ENCODE assay signal across 8 cellular contexts in genomic region chr6:29967379-29968010, GRCh38. TPM values are rescaled to one million over a fixed set of nuclear protein-coding genes. Genes with fewer than 3 reads are reported as not detected.
DNase-seq lines count a peak whose midpoint lies in the region; ATAC-seq and TF ChIP-seq lines count a peak whose summit lies in the region.

No MANE protein-coding gene starts in this region.

- H3K79me2 ChIP-seq in OCI-LY7 (ENCODE audit: insufficient read depth, low read depth, low read length), result no peaks in the 10 kb centered on the region; the same call in 1 of the 2 replicates

- H3K27me3 ChIP-seq in tibial artery, result no peaks in the 10 kb centered on the region

- no peak overlapping the region for H3K4me3 ChIP-seq in GM12864 (ENCODE audit: low read depth, low read length)
- H3K4me3 ChIP-seq in OCI-LY7 (ENCODE audit: low read depth, low read length, poor library complexity, severe bottlenecking), result no peak overlapping the region
- H3K4me3 ChIP-seq in tibial artery, result no peak overlapping the region

- H3K4me1 ChIP-seq in OCI-LY7 (ENCODE audit: insufficient read depth, low read length, poor library complexity, severe bottlenecking) (peaks cover 52% of the 10 kb centered on the region), tibial artery (peaks cover 4 to 32% (median 21%) of the 10 kb centered on the region in 4 donors)

- H3K36me3 ChIP-seq in OCI-LY7 (ENCODE audit: insufficient read depth, low read length), result no peaks in the 10 kb centered on the region
- H3K36me3 ChIP-seq in tibial artery, result peaks cover 0 to 10% (median 0%) of the 10 kb centered on the region in 3 donors

- H3K4me2 ChIP-seq in OCI-LY7 (ENCODE audit: low read length), result peak overlapping the region; percentile 49

- DNase-seq in GM12864 (ENCODE audit: low read depth) (no peak), OCI-LY7 (ENCODE audit: low spot score) (peak; percentile 61), foreskin melanocyte (peak; percentile 15), putamen (ENCODE audit: low spot score) (no peak), tibial artery (no peak)
- DNase-seq in activated naive CD4-positive, alpha-beta T cell treated with anti-CD3 and anti-CD28 coated beads, Interleukin-2, amount 50 U/mL, for 16 hours, result no peak

- peak; percentile 16; the same call in 1 of the 2 replicates for TF ChIP-seq CTCF in 22Rv1 (IDR thresholded peaks at IDR 0.05)
- TF ChIP-seq CTCF in GM12864 (IDR thresholded peaks at IDR 0.05; ENCODE audit: low read depth, low read length, missing control alignments), result peak; percentile 9
- peak; percentile 77 for TF ChIP-seq CTCF in OCI-LY7 (conservative IDR thresholded peaks at IDR 0.05; ENCODE audit: low read length)
- TF ChIP-seq CTCF in tibial artery (IDR thresholded peaks at IDR 0.05), result no peak

- no peaks in the 10 kb centered on the region for H4K20me1 ChIP-seq in OCI-LY7 (ENCODE audit: insufficient read depth, low read length)

- intact Hi-C loops in OCI-LY7 (cut with micrococcal nuclease; ENCODE audit: unreplicated experiment) (loop anchor here (1.0 to 5.0 kb wide), 2 partner anchors 45 to 119 kb away; no protein-coding TSS in a partner anchor), tibial artery (cut with DNase I; ENCODE audit: low total_unique reads) (no loop called here)

- BruUV-seq in OCI-LY7 (replicated peaks; lab: Mats Ljungman, UMichigan), result no TSS peak

- no peak overlapping the region for H3K27ac ChIP-seq in 22Rv1
- H3K27ac ChIP-seq in OCI-LY7 (ENCODE audit: low read depth, low read length, poor library complexity, severe bottlenecking), result no peak overlapping the region
- peak overlapping the region in 1 of 2 donors; percentile 84 for H3K27ac ChIP-seq in tibial artery

- H2AFZ ChIP-seq in OCI-LY7 (ENCODE audit: low read length), result peak overlapping the region; percentile 45; the same call in 1 of the 2 replicates

- H3K9me3 ChIP-seq in OCI-LY7 (ENCODE audit: low read length), result no peaks in the 10 kb centered on the region
- H3K9me3 ChIP-seq in tibial artery, result no peaks in the 10 kb centered on the region

- no peaks in the 10 kb centered on the region for H3K9me2 ChIP-seq in OCI-LY7 (ENCODE audit: insufficient read depth, low read length)

- CTCF ChIA-PET in OCI-LY7 (lab: Charles Lee; ENCODE audit: unreplicated experiment), result interaction anchor here (0.6 to 1.2 kb wide), 2 partner anchors 10 to 744 kb away, joined by 3 read pairs; no protein-coding TSS in a partner anchor

- no peak for ATAC-seq in HG03469 (IDR thresholded peaks at IDR 0.05; ENCODE audit: unreplicated experiment)

- POLR2A ChIA-PET in OCI-LY7 (lab: Charles Lee), result interaction anchor here (1.2 to 1.3 kb wide), 2 partner anchors 11 to 116 kb away, joined by 3 read pairs; no protein-coding TSS in a partner anchor

RNA-seq across cellular contexts. Expression of gene HLA-A, which starts 25.2 kb away (rescaled TPM):
- 672 and 804 TPM in 2 replicates for total RNA-seq in OCI-LY7 (2014; rRNA removed; shearing (Covaris generic))
- 393 and 415 TPM in 2 replicates for total RNA-seq in OCI-LY7 (2022)

Comparison
In these comparisons a context has a peak if more than half of its experiments do, and no peak if none do; other contexts are left out.
1. CTCF ChIP-seq: peak in 22Rv1 (single experiment), GM12864 (single experiment) and OCI-LY7 (single experiment); none in tibial artery (0 of 2).
2. DNase-seq: peak in OCI-LY7 (single experiment) and foreskin melanocyte (single experiment); none in GM12864 (single experiment), activated naive CD4-positive, alpha-beta T cell treated with anti-CD3 and anti-CD28 coated beads, Interleukin-2, amount 50 U/mL, for 16 hours (single experiment), putamen (single experiment) and tibial artery (0 of 2).